ENCODE assay signal across 9 cellular contexts in the genomic region with DNA sequence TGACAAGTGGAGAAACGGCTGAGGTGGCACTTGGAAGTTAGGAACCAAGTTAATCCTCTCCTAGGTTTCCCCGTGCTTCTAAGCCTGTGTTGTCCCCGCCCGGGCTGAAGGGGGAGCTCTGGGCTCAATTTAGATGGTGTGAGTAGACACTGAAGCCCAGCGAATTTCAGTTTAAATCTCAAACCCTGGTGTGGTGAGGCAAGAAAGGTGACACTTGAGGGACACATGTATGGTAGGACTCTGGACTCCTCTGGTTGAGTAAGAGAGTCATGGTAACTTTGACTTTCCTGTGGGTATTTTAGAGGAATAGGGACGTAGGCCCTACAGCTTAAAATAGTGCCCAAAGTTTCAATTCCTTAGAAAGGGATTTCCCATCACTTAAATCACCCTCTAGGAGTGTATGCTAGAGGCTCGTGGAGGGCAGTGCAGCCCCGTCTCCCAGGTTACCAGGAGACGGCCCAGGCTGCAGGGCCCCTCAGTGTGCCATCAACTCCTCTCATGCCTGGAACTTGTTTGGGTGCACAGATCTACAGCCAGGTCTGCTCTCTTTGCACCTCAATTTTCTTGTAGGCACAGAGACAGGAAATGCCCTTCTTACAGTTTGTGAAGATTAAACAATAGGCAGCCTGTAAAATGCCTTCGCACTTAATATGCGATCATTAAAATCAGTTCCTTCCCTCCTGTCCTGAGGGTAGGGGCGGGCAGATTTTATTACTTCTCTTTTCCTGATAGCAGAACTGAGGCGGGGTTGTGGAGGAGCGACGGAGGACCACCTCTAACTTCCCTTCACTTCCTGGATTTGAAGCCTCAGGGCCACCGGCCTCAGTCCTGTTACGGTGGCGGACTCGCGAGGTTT. TPM values are rescaled to one million over a fixed set of nuclear protein-coding genes. Genes with fewer than 3 reads are reported as not detected.
DNase-seq lines count a peak whose midpoint lies in the region; ATAC-seq, FAIRE-seq and TF ChIP-seq lines count a peak whose summit lies in the region.
"Had no signal": no experiment of that assay in that cellular context is flagged by ENCODE, and none has a peak within 500 bp of the region (broad histone marks: within the 10 kb centered on the region; RNA-seq: fewer than 3 reads in every experiment).

No MANE protein-coding gene starts in this region.

- H3K9ac ChIP-seq in HUES48 (ENCODE audit: low read depth, low read length) = no peak overlapping the region

- peaks cover 11% of the 10 kb centered on the region for H3K36me3 Mint-ChIP-seq in type B pancreatic cell

- H3K27ac Mint-ChIP-seq in type B pancreatic cell = no peak overlapping the region

- no peaks in the 10 kb centered on the region for H3K36me3 ChIP-seq in HUES48 (ENCODE audit: control insufficient read depth, insufficient read depth, low read length)

- H3K9me3 Mint-ChIP-seq in type B pancreatic cell = peaks cover 4% of the 10 kb centered on the region

- no peaks in the 10 kb centered on the region for H3K9me3 ChIP-seq in HUES48 (ENCODE audit: control insufficient read depth, insufficient read depth, low read length)

- H3K4me3 ChIP-seq in HUES48 (ENCODE audit: low read depth, low read length) = peak overlapping the region; percentile 39

- peak; percentile 75 for TF ChIP-seq CTCF in type B pancreatic cell (conservative IDR thresholded peaks at IDR 0.05)

- peaks cover 93% of the 10 kb centered on the region for H3K27me3 Mint-ChIP-seq in type B pancreatic cell

- peaks cover 4% of the 10 kb centered on the region for H3K4me1 Mint-ChIP-seq in type B pancreatic cell (ENCODE audit: unreplicated experiment)

- H3K4me3 Mint-ChIP-seq in type B pancreatic cell = peak overlapping the region; percentile 75

- FAIRE-seq in G401.6 (lab: Jason Lieb, UNC) = peak; percentile 84

- H3K4me1 ChIP-seq in HUES48 (ENCODE audit: control insufficient read depth, insufficient read depth, low read length) = peaks cover 13% of the 10 kb centered on the region; the same call in 1 of the 2 replicates

- DNase-seq in A172 (ENCODE audit: low spot score) (peak; percentile 37), SHP77 treated with DMSO at 0.1 percent for 48 hours (lab: John Stamatoyannopoulos, UW) (peak; percentile 3), ecto neural progenitor cell (ENCODE audit: low spot score) (peak; percentile 76), lung microvascular endothelial cell (ENCODE audit: low read depth in 2 of 2) (peak; percentile 53 to 57), type B pancreatic cell (ENCODE audit: extremely low spot score, unreplicated experiment) (peak; percentile 62)

- ATAC-seq in GM21786 (IDR thresholded peaks at IDR 0.05; ENCODE audit: unreplicated experiment) = peak; percentile 67

- H3K27ac ChIP-seq in HUES48 (ENCODE audit: low read depth, low read length) = no peak overlapping the region
- H3K27ac ChIP-seq: skin epidermis had no signal

- H3K27me3 ChIP-seq in HUES48 (ENCODE audit: control insufficient read depth, insufficient read depth, low read length) = peaks cover 100% of the 10 kb centered on the region

RNA-seq across cellular contexts. Expression of a gene that starts 23.9 kb away (rescaled TPM):
- total RNA-seq in A172 (2014; rRNA removed; shearing (Covaris generic)) = 0.19 and 0.50 TPM in 2 replicates
- not detected in 2 replicates for total RNA-seq in lung microvascular endothelial cell
- total RNA-seq in type B pancreatic cell (ENCODE audit: low replicate concordance) = 8.3 and 40.3 TPM in 2 replicates

Comparison
In these comparisons a context has a peak if more than half of its experiments do, and no peak if none do; other contexts are left out.
1. DNase-seq: peak in every context shown above with its lines; median percentile 76 in ecto neural progenitor cell; 62 in type B pancreatic cell; 55 in lung microvascular endothelial cell; 37 in A172; 3 in SHP77 treated with DMSO at 0.1 percent for 48 hours.